Comparison of ENCODE assay signal across 10 cellular contexts in the genomic region with DNA sequence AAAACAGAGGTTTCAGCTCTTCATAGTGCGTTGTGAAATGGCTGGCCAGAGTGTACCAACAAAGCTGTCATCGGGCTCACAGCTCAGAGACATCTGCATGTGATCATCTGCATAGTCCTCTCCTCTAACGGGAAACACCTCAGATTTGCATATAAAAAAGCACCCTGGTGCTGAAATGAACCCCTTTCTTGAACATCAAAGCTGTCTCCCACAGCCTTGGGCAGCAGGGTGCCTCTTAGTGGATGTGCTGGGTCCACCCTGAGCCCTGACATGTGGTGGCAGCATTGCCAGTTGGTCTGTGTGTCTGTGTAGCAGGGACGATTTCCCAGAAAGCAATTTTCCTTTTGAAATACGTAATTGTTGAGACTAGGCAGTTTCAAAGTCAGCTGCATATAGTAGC. TPM values are rescaled to one million over a fixed set of nuclear protein-coding genes. Genes with fewer than 3 reads are reported as not detected.
A peak's percentile ranks its signal among the peaks of the same experiment; 100 is the strongest.
DNase-seq lines count a peak whose midpoint lies in the region; ATAC-seq and TF ChIP-seq lines count a peak whose summit lies in the region.
"Had no signal": no experiment of that assay in that cellular context is flagged by ENCODE, and none has a peak within 500 bp of the region (broad histone marks: within the 10 kb centered on the region; RNA-seq: fewer than 3 reads in every experiment).

No MANE protein-coding gene starts in this region.

- TF ChIP-seq CTCF in GM13977 (IDR thresholded peaks at IDR 0.05; ENCODE audit: extremely low read depth, insufficient read depth, missing control alignments), result peak; percentile 16
- TF ChIP-seq CTCF in HEK293 (tag by site-specific recombination; IDR thresholded peaks at IDR 0.05), result no peak
- TF ChIP-seq CTCF in activated B cell treated with CpG ODN at 0.5 μM for 24 hours (IDR thresholded peaks at IDR 0.05), result no peak
- TF ChIP-seq CTCF in nephron (IDR thresholded peaks at IDR 0.05; ENCODE audit: unreplicated experiment in 3 of 3), result no peak
- no peak for TF ChIP-seq CTCF in type B pancreatic cell (conservative IDR thresholded peaks at IDR 0.05)

- peak; percentile 64 for ATAC-seq in activated B cell treated with CpG ODN at 0.5 μM for 24 hours (ENCODE audit: low read depth)

- no peak overlapping the region for H3K27ac ChIP-seq in HEK293 (ENCODE audit: extremely low read depth, low read depth, low read length)
- H3K27ac ChIP-seq: thoracic aorta had no signal

- H3K4me1 Mint-ChIP-seq in activated B cell treated with CpG ODN at 0.5 μM for 24 hours (peaks cover 12% of the 10 kb centered on the region), nephron (peaks cover 14% of the 10 kb centered on the region), type B pancreatic cell (ENCODE audit: unreplicated experiment) (peaks cover 7% of the 10 kb centered on the region)

- H3K9me3 Mint-ChIP-seq in activated B cell treated with CpG ODN at 0.5 μM for 24 hours, result no peaks in the 10 kb centered on the region
- H3K9me3 Mint-ChIP-seq in nephron, result no peaks in the 10 kb centered on the region
- no peaks in the 10 kb centered on the region for H3K9me3 Mint-ChIP-seq in type B pancreatic cell

- H3K4me3 Mint-ChIP-seq in activated B cell treated with CpG ODN at 0.5 μM for 24 hours, result no peak overlapping the region
- no peak overlapping the region for H3K4me3 Mint-ChIP-seq in nephron
- H3K4me3 Mint-ChIP-seq in type B pancreatic cell, result no peak overlapping the region

- H3K36me3 Mint-ChIP-seq in activated B cell treated with CpG ODN at 0.5 μM for 24 hours (ENCODE audit: low read depth), result peaks cover 76% of the 10 kb centered on the region
- peaks cover 44% of the 10 kb centered on the region for H3K36me3 Mint-ChIP-seq in nephron (ENCODE audit: low read depth)
- H3K36me3 Mint-ChIP-seq in type B pancreatic cell, result peaks cover 26% of the 10 kb centered on the region

- peak overlapping the region; percentile 5 for H3K27ac Mint-ChIP-seq in activated B cell treated with CpG ODN at 0.5 μM for 24 hours
- H3K27ac Mint-ChIP-seq in nephron, result peak overlapping the region in 2 of 3 experiments; percentile 71 to 77
- H3K27ac Mint-ChIP-seq in type B pancreatic cell, result no peak overlapping the region

- H3K36me3 ChIP-seq in HEK293 (ENCODE audit: control insufficient read depth in 2 of 2, insufficient read depth in 1 of 2, low read length in 2 of 2) (peaks cover 8 to 35% of the 10 kb centered on the region in 2 experiments; a peak in 2 of 3 replicates), HAP-1 (replicated peaks) (peaks cover 23% of the 10 kb centered on the region)

- intact Hi-C loops in activated B cell treated with CpG ODN at 0.5 μM for 24 hours (cut with micrococcal nuclease), result loop anchor here (5.0 kb wide), 1 partner anchor 49 kb away; no protein-coding TSS in a partner anchor

- H3K27me3 Mint-ChIP-seq in activated B cell treated with CpG ODN at 0.5 μM for 24 hours (no peaks in the 10 kb centered on the region), nephron (ENCODE audit: low read depth) (peaks cover 3% of the 10 kb centered on the region), type B pancreatic cell (no peaks in the 10 kb centered on the region)

- POLR2A ChIA-PET in HEK293 (lab: Yijun Ruan, JAX), result no interaction called here
- POLR2A ChIA-PET in activated B cell treated with CpG ODN at 0.5 μM for 24 hours (lab: Charles Lee), result interaction anchor here (0.6 to 1.3 kb wide), 4 partner anchors 17 to 268 kb away, joined by 3 to 4 read pairs (median 4); partner anchors contain the start of gene RIOX1

- no peaks in the 10 kb centered on the region for H3K9me3 ChIP-seq in HEK293 (ENCODE audit: control insufficient read depth, insufficient read depth, low read depth, low read length)
- no peaks in the 10 kb centered on the region for H3K9me3 ChIP-seq in HAP-1
- H3K9me3 ChIP-seq: thoracic aorta had no signal

- H3K4me1 ChIP-seq in HEK293 (ENCODE audit: control insufficient read depth, insufficient read depth, low read length) (peaks cover 4% of the 10 kb centered on the region), HAP-1 (no peaks in the 10 kb centered on the region)

- in situ Hi-C loops in GM13977 (cut with MboI; ENCODE audit: low pct_unique_long_range_greater_than_20kb, low sequenced_read_pairs, unreplicated experiment), result no loop called here
- in situ Hi-C loops in HAP-1 (cut with MboI; ENCODE audit: low sequenced_read_pairs), result no loop called here

- DNase-seq in GM13977 (ENCODE audit: low spot score) (no peak), activated B cell treated with CpG ODN at 0.5 μM for 24 hours (no peak), kidney glomerular epithelial cell (lab: John Stamatoyannopoulos, UW) (no peak), HAP-1 (ENCODE audit: low spot score in 2 of 2) (no peak), NCI-H1092 (lab: John Stamatoyannopoulos, UW) (no peak), type B pancreatic cell (ENCODE audit: extremely low spot score, unreplicated experiment) (no peak)
- DNase-seq: NCI-H510A had no signal

- H3K27me3 ChIP-seq in HAP-1 (ENCODE audit: low read depth), result no peaks in the 10 kb centered on the region

- CTCF ChIA-PET in HEK293 (lab: Yijun Ruan, JAX), result interaction anchor here (0.6 kb wide), 1 partner anchor 281 kb away, joined by 4 read pairs; no protein-coding TSS in a partner anchor
- CTCF ChIA-PET in activated B cell treated with CpG ODN at 0.5 μM for 24 hours (lab: Charles Lee), result interaction anchor here (0.6 to 0.8 kb wide), 2 partner anchors 242 to 249 kb away, joined by 3 read pairs; no protein-coding TSS in a partner anchor

- no peak overlapping the region for H3K4me3 ChIP-seq in HEK293 (ENCODE audit: low read depth, low read length)
- H3K4me3 ChIP-seq in HAP-1, result no peak overlapping the region
- H3K4me3 ChIP-seq: thoracic aorta had no signal

TF ChIP-seq in HEK293, 187 proteins besides CTCF, POLR2A, EP300 and RAD21:
- TF ChIP-seq ZNF16 (tag by site-specific recombination; IDR thresholded peaks at IDR 0.05; ENCODE audit: low read depth), result no peak
- peak; percentile 50; the same call in 1 of the 2 replicates for TF ChIP-seq ZIC2 (tag by site-specific recombination; IDR thresholded peaks at IDR 0.05)
- no peak for TF ChIP-seq ZNF837 (tag by site-specific recombination; IDR thresholded peaks at IDR 0.05)

RNA-seq across cellular contexts. Expression of gene PAPLN, which starts 14.3 kb away (rescaled TPM):
- total RNA-seq in activated B cell treated with CpG ODN at 0.5 μM for 24 hours, result 0.42 and 0.46 TPM in 2 replicates
- 0.99 and 2.0 TPM in 2 replicates for total RNA-seq in type B pancreatic cell (ENCODE audit: low replicate concordance)
